Comparison of ENCODE assay signal across 1 cellular context in genomic region chr6:87701676-87702588, GRCh38.
TF ChIP-seq lines count a peak whose summit lies in the region.

TSS of gene AKIRIN2 (minus strand) at chr6:87702233. CDS start at chr6:87701684, 549 bp downstream.

TF ChIP-seq in HCT116, 20 proteins besides CTCF, POLR2A, EP300 and RAD21:
- TF ChIP-seq, protein P1, sequence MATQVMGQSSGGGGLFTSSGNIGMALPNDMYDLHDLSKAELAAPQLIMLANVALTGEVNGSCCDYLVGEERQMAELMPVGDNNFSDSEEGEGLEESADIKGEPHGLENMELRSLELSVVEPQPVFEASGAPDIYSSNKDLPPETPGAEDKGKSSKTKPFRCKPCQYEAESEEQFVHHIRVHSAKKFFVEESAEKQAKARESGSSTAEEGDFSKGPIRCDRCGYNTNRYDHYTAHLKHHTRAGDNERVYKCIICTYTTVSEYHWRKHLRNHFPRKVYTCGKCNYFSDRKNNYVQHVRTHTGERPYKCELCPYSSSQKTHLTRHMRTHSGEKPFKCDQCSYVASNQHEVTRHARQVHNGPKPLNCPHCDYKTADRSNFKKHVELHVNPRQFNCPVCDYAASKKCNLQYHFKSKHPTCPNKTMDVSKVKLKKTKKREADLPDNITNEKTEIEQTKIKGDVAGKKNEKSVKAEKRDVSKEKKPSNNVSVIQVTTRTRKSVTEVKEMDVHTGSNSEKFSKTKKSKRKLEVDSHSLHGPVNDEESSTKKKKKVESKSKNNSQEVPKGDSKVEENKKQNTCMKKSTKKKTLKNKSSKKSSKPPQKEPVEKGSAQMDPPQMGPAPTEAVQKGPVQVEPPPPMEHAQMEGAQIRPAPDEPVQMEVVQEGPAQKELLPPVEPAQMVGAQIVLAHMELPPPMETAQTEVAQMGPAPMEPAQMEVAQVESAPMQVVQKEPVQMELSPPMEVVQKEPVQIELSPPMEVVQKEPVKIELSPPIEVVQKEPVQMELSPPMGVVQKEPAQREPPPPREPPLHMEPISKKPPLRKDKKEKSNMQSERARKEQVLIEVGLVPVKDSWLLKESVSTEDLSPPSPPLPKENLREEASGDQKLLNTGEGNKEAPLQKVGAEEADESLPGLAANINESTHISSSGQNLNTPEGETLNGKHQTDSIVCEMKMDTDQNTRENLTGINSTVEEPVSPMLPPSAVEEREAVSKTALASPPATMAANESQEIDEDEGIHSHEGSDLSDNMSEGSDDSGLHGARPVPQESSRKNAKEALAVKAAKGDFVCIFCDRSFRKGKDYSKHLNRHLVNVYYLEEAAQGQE (IDR thresholded peaks at IDR 0.05; ENCODE audit: low read depth): no peak
- TF ChIP-seq, protein P2, sequence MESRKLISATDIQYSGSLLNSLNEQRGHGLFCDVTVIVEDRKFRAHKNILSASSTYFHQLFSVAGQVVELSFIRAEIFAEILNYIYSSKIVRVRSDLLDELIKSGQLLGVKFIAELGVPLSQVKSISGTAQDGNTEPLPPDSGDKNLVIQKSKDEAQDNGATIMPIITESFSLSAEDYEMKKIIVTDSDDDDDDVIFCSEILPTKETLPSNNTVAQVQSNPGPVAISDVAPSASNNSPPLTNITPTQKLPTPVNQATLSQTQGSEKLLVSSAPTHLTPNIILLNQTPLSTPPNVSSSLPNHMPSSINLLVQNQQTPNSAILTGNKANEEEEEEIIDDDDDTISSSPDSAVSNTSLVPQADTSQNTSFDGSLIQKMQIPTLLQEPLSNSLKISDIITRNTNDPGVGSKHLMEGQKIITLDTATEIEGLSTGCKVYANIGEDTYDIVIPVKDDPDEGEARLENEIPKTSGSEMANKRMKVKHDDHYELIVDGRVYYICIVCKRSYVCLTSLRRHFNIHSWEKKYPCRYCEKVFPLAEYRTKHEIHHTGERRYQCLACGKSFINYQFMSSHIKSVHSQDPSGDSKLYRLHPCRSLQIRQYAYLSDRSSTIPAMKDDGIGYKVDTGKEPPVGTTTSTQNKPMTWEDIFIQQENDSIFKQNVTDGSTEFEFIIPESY (IDR thresholded peaks at IDR 0.05; ENCODE audit: extremely low read depth, insufficient replicate concordance, low read length): no peak
- TF ChIP-seq ZFX (IDR thresholded peaks at IDR 0.05): peak; percentile 22; the same call in 1 of the 2 replicates
- TF ChIP-seq, protein P3, sequence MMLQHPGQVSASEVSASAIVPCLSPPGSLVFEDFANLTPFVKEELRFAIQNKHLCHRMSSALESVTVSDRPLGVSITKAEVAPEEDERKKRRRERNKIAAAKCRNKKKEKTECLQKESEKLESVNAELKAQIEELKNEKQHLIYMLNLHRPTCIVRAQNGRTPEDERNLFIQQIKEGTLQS (IDR thresholded peaks at IDR 0.05): no peak
- peak; percentile 95 for TF ChIP-seq POLR2AphosphoS5 (IDR thresholded peaks at IDR 0.05; ENCODE audit: low read depth, low read length)
- TF ChIP-seq TCF7L2 (IDR thresholded peaks at IDR 0.05; ENCODE audit: borderline replicate concordance, extremely low read depth, insufficient read depth, insufficient read length): peak; percentile 81
- 0 out of 2 replicates have a peak, but pooled peaks have one; percentile 24 for TF ChIP-seq SRF (IDR thresholded peaks at IDR 0.05; ENCODE audit: low read depth)
- TF ChIP-seq CEBPB (IDR thresholded peaks at IDR 0.05; ENCODE audit: low read depth): no peak
- TF ChIP-seq ELF1 (IDR thresholded peaks at IDR 0.05; ENCODE audit: borderline replicate concordance, low read depth): peak; percentile 98
- TF ChIP-seq SP1 (IDR thresholded peaks at IDR 0.05; ENCODE audit: low read depth): peak; percentile 79
- TF ChIP-seq JUND (IDR thresholded peaks at IDR 0.05): no peak; the same call in 1 of the 2 replicates
- TF ChIP-seq, protein P4, sequence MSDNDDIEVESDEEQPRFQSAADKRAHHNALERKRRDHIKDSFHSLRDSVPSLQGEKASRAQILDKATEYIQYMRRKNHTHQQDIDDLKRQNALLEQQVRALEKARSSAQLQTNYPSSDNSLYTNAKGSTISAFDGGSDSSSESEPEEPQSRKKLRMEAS (IDR thresholded peaks at IDR 0.05): peak; percentile 59
- no peak for TF ChIP-seq FOSL1 (IDR thresholded peaks at IDR 0.05; ENCODE audit: low read depth)
- no peak for TF ChIP-seq EZH2 (IDR thresholded peaks at IDR 0.05)
- TF ChIP-seq YY1 (IDR thresholded peaks at IDR 0.05; ENCODE audit: extremely low read depth, insufficient replicate concordance, low read depth, low read length): peak; percentile 95
- TF ChIP-seq SIN3A (IDR thresholded peaks at IDR 0.05; ENCODE audit: low read depth): peak; percentile 89
- TF ChIP-seq EGR1 (IDR thresholded peaks at IDR 0.05; ENCODE audit: low read depth): peak; percentile 75
- no peak for TF ChIP-seq ZNF274 (IDR thresholded peaks at IDR 0.05; ENCODE audit: low read depth, low read length)
- TF ChIP-seq CBX3 (IDR thresholded peaks at IDR 0.05; ENCODE audit: low read depth): no peak
- TF ChIP-seq EZH2phosphoT487 (IDR thresholded peaks at IDR 0.05; ENCODE audit: borderline replicate concordance): no peak
